Comparison of ENCODE assay signal across 25 cellular contexts in the genomic region with DNA sequence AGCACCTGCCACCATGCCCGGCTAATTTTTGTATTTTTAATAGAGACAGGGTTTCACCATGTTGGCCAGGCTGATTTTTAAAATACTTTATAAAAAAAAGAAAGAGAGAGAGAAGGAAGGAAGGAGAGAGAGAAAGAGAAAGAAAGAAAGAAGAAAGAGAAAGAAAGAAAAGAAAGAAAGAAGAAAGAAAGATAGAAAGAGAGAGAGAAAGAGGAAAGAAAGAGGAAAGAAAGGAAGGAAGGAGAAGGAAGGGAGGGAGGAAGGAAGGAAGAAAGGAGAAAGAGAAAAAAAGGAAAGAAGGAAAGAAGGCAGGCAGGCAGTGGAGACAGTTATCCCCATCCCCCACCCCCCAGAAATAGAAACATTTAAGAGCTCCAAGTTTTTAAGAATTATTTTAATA.
DNase-seq lines count a peak whose midpoint lies in the region; ATAC-seq and TF ChIP-seq lines count a peak whose summit lies in the region.
"Had no signal": no experiment of that assay in that cellular context is flagged by ENCODE, and none has a peak within 500 bp of the region (broad histone marks: within the 10 kb centered on the region; RNA-seq: fewer than 3 reads in every experiment).

No MANE protein-coding gene starts in this region.

- peaks cover 25 to 37% of the 10 kb centered on the region in 2 donors for H3K4me1 Mint-ChIP-seq in natural killer cell treated with Interleukin-12 subunit alpha and Interleukin-12 subunit beta and Interleukin-15 and Interleukin-18, amount 100 ng/mL, for 72 hours (ENCODE audit: low read depth in 2 of 2)
- H3K4me1 Mint-ChIP-seq in natural killer cell (peaks cover 10 to 11% of the 10 kb centered on the region in 2 donors), nephron (peaks cover 60% of the 10 kb centered on the region)
- peaks cover 42% of the 10 kb centered on the region for H3K4me1 Mint-ChIP-seq in activated T-helper 2 cell treated with anti-CD3 and anti-CD28 coated beads, Interferon-gamma antibody, Interleukin-2, Interleukin-4, amounts not matched to agents 10 μg/mL and 5 μg/mL and 100 μg/mL, durations not matched to agents 14 hours and 24 hours and 36 hours (ENCODE audit: low read depth)

- no peak overlapping the region for H3K4me3 Mint-ChIP-seq in natural killer cell treated with Interleukin-12 subunit alpha and Interleukin-12 subunit beta and Interleukin-15 and Interleukin-18, amount 100 ng/mL, for 72 hours
- no peak overlapping the region for H3K4me3 Mint-ChIP-seq in natural killer cell
- no peak overlapping the region for H3K4me3 Mint-ChIP-seq in activated T-helper 2 cell treated with anti-CD3 and anti-CD28 coated beads, Interferon-gamma antibody, Interleukin-2, Interleukin-4, amounts not matched to agents 10 μg/mL and 5 μg/mL and 100 μg/mL, durations not matched to agents 14 hours and 24 hours and 36 hours (ENCODE audit: low read depth)
- H3K4me3 Mint-ChIP-seq in nephron: no peak overlapping the region
- H3K4me3 Mint-ChIP-seq: CD14-positive monocyte, GM23338, HFFc6 had no signal

- no peak for DNase-seq in natural killer cell treated with Interleukin-12 subunit alpha and Interleukin-12 subunit beta and Interleukin-15 and Interleukin-18, amount 100 ng/mL, for 72 hours (ENCODE audit: low spot score)
- DNase-seq in natural killer cell (no peak), NCI-H69 (lab: John Stamatoyannopoulos, UW) (no peak), esophagus muscularis mucosa (ENCODE audit: extremely low spot score) (no peak)
- no peak for DNase-seq in activated T-helper 2 cell treated with anti-CD3 and anti-CD28 coated beads, Interferon-gamma antibody, Interleukin-2, Interleukin-4, amounts not matched to agents 10 μg/mL and 5 μg/mL and 100 μg/mL, durations not matched to agents 14 hours and 24 hours and 36 hours (ENCODE audit: low spot score)
- DNase-seq: AML-193; Calu3; CD8-positive, alpha-beta memory T cell; DMS79 treated with DMSO at 0.1 percent for 48 hours; H9; HFFc6; KBM-7; MG63; NCI-H1105 treated with DMSO at 0.1 percent for 48 hours; NCI-H146; NCI-H2029; NCI-H446 treated with DMSO at 0.1 percent for 48 hours; NCI-H526 treated with DMSO at 0.1 percent for 48 hours; SHP77 treated with DMSO at 0.1 percent for 48 hours had no signal

- no peaks in the 10 kb centered on the region for H3K27me3 ChIP-seq in esophagus muscularis mucosa
- H3K27me3 ChIP-seq: MG63, Peyer's patch had no signal

- H3K36me3 ChIP-seq in esophagus muscularis mucosa: no peaks in the 10 kb centered on the region
- H3K36me3 ChIP-seq: MG63, Peyer's patch had no signal

- no peak overlapping the region for H3K27ac ChIP-seq in esophagus muscularis mucosa (replicated peaks in 1 of 4)
- H3K27ac ChIP-seq: Peyer's patch had no signal

- no peak overlapping the region for H3K4me3 ChIP-seq in esophagus muscularis mucosa
- H3K4me3 ChIP-seq: A549, GM23338, MG63, Peyer's patch had no signal

- H3K36me3 Mint-ChIP-seq in natural killer cell treated with Interleukin-12 subunit alpha and Interleukin-12 subunit beta and Interleukin-15 and Interleukin-18, amount 100 ng/mL, for 72 hours: no peaks in the 10 kb centered on the region
- H3K36me3 Mint-ChIP-seq in natural killer cell (no peaks in the 10 kb centered on the region), nephron (ENCODE audit: low read depth) (no peaks in the 10 kb centered on the region)
- no peaks in the 10 kb centered on the region for H3K36me3 Mint-ChIP-seq in activated T-helper 2 cell treated with anti-CD3 and anti-CD28 coated beads, Interferon-gamma antibody, Interleukin-2, Interleukin-4, amounts not matched to agents 10 μg/mL and 5 μg/mL and 100 μg/mL, durations not matched to agents 14 hours and 24 hours and 36 hours (ENCODE audit: low read depth)
- H3K36me3 Mint-ChIP-seq: CD8-positive, alpha-beta memory T cell had no signal

- no peaks in the 10 kb centered on the region for H3K9me3 ChIP-seq in esophagus muscularis mucosa
- H3K9me3 ChIP-seq: A549, MG63, Peyer's patch had no signal

- H3K27ac Mint-ChIP-seq in natural killer cell treated with Interleukin-12 subunit alpha and Interleukin-12 subunit beta and Interleukin-15 and Interleukin-18, amount 100 ng/mL, for 72 hours: peak overlapping the region; percentile 12 to 82
- H3K27ac Mint-ChIP-seq in natural killer cell (no peak overlapping the region), nephron (peak overlapping the region in 2 of 3 experiments; percentile 32 to 79)
- peak overlapping the region; percentile 42 for H3K27ac Mint-ChIP-seq in activated T-helper 2 cell treated with anti-CD3 and anti-CD28 coated beads, Interferon-gamma antibody, Interleukin-2, Interleukin-4, amounts not matched to agents 10 μg/mL and 5 μg/mL and 100 μg/mL, durations not matched to agents 14 hours and 24 hours and 36 hours
- H3K27ac Mint-ChIP-seq: GM23338, HFFc6 had no signal

- intact Hi-C loops in natural killer cell (cut with micrococcal nuclease) (no loop called here), esophagus muscularis mucosa (cut with DNase I) (loop anchor here (10.0 kb wide), 1 partner anchor 314 kb away; no protein-coding TSS in a partner anchor)
- intact Hi-C loops in activated T-helper 2 cell treated with anti-CD3 and anti-CD28 coated beads, Interferon-gamma antibody, Interleukin-2, Interleukin-4, amounts not matched to agents 10 μg/mL and 5 μg/mL and 100 μg/mL, durations not matched to agents 14 hours and 24 hours and 36 hours (cut with micrococcal nuclease): no loop called here

- H3K4me1 ChIP-seq in esophagus muscularis mucosa: peaks cover 7 to 14% (median 8%) of the 10 kb centered on the region in 4 donors

- no peaks in the 10 kb centered on the region for H3K9me3 Mint-ChIP-seq in natural killer cell treated with Interleukin-12 subunit alpha and Interleukin-12 subunit beta and Interleukin-15 and Interleukin-18, amount 100 ng/mL, for 72 hours
- no peaks in the 10 kb centered on the region for H3K9me3 Mint-ChIP-seq in natural killer cell
- H3K9me3 Mint-ChIP-seq in activated T-helper 2 cell treated with anti-CD3 and anti-CD28 coated beads, Interferon-gamma antibody, Interleukin-2, Interleukin-4, amounts not matched to agents 10 μg/mL and 5 μg/mL and 100 μg/mL, durations not matched to agents 14 hours and 24 hours and 36 hours: no peaks in the 10 kb centered on the region
- no peaks in the 10 kb centered on the region for H3K9me3 Mint-ChIP-seq in nephron
- H3K9me3 Mint-ChIP-seq: CD8-positive, alpha-beta memory T cell; GM23338; HFFc6 had no signal

- no peak for TF ChIP-seq CTCF in natural killer cell (IDR thresholded peaks at IDR 0.05)
- no peak for TF ChIP-seq CTCF in nephron (IDR thresholded peaks at IDR 0.05; ENCODE audit: unreplicated experiment in 3 of 3)
- no peak for TF ChIP-seq CTCF in esophagus muscularis mucosa (IDR thresholded peaks at IDR 0.05)

- TF ChIP-seq POLR2A in esophagus muscularis mucosa (IDR thresholded peaks at IDR 0.05; ENCODE audit: low read depth): no peak

- 10% methylated on average over 1 of the region's 1 CpG for WGBS in esophagus muscularis mucosa

- no peaks in the 10 kb centered on the region for H3K27me3 Mint-ChIP-seq in natural killer cell treated with Interleukin-12 subunit alpha and Interleukin-12 subunit beta and Interleukin-15 and Interleukin-18, amount 100 ng/mL, for 72 hours
- H3K27me3 Mint-ChIP-seq in natural killer cell (ENCODE audit: low read depth in 2 of 2): peaks cover 0 to 2% of the 10 kb centered on the region in 2 donors
- H3K27me3 Mint-ChIP-seq in activated T-helper 2 cell treated with anti-CD3 and anti-CD28 coated beads, Interferon-gamma antibody, Interleukin-2, Interleukin-4, amounts not matched to agents 10 μg/mL and 5 μg/mL and 100 μg/mL, durations not matched to agents 14 hours and 24 hours and 36 hours (ENCODE audit: low read depth): no peaks in the 10 kb centered on the region
- H3K27me3 Mint-ChIP-seq in nephron (ENCODE audit: low read depth): peaks cover 7% of the 10 kb centered on the region

- TF ChIP-seq EP300 in esophagus muscularis mucosa (IDR thresholded peaks at IDR 0.05): no peak

- ATAC-seq in natural killer cell treated with Interleukin-12 subunit alpha and Interleukin-12 subunit beta and Interleukin-15 and Interleukin-18, amount 100 ng/mL, for 72 hours: no peak
- no peak for ATAC-seq in natural killer cell
- no peak for ATAC-seq in GM21360 (IDR thresholded peaks at IDR 0.05; ENCODE audit: unreplicated experiment)
- ATAC-seq: A549, GM23338 had no signal

Comparison
In these comparisons a context has a peak if more than half of its experiments do, and no peak if none do; other contexts are left out.
1. H3K27ac Mint-ChIP-seq: peak in natural killer cell treated with Interleukin-12 subunit alpha and Interleukin-12 subunit beta and Interleukin-15 and Interleukin-18, amount 100 ng/mL, for 72 hours (2 of 2), activated T-helper 2 cell treated with anti-CD3 and anti-CD28 coated beads, Interferon-gamma antibody, Interleukin-2, Interleukin-4, amounts not matched to agents 10 μg/mL and 5 μg/mL and 100 μg/mL, durations not matched to agents 14 hours and 24 hours and 36 hours (single experiment) and nephron (2 of 3); none in natural killer cell (0 of 2).